ENCODE assay signal across 1 cellular context in genomic region chr2:110114007-110114591, GRCh38.
TF ChIP-seq lines count a peak whose summit lies in the region.

No MANE protein-coding gene starts in this region.

TF ChIP-seq in HepG2, 621 proteins besides CTCF, POLR2A, EP300 and RAD21 (continued from another document):
- TF ChIP-seq UBTF (CRISPR knock-in tag; IDR thresholded peaks at IDR 0.05) (peak; percentile 50), NKX3-1 (CRISPR knock-in tag; IDR thresholded peaks at IDR 0.05) (no peak), SOX6 (IDR thresholded peaks at IDR 0.05) (no peak), SOX6 (CRISPR knock-in tag; IDR thresholded peaks at IDR 0.05) (no peak), PITX1 (CRISPR knock-in tag; IDR thresholded peaks at IDR 0.05) (no peak), ZNF598 (CRISPR knock-in tag; IDR thresholded peaks at IDR 0.05; ENCODE audit: borderline replicate concordance) (peak; percentile 37; the same call in 1 of the 2 replicates), PPARG (CRISPR knock-in tag; conservative IDR thresholded peaks at IDR 0.05) (no peak), XRCC5 (optimal IDR thresholded peaks at IDR 0.05; ENCODE audit: low read length) (peak; percentile 33), HNF4A (CRISPR knock-in tag; IDR thresholded peaks at IDR 0.05) (peak; percentile 59), ZSCAN21 (CRISPR knock-in tag; IDR thresholded peaks at IDR 0.05; ENCODE audit: borderline replicate concordance) (peak; percentile 33; the same call in 1 of the 2 replicates), SMC3 (IDR thresholded peaks at IDR 0.05; ENCODE audit: low read length) (peak; percentile 69; the same call in 1 of the 2 replicates), SAP130 (CRISPR knock-in tag; IDR thresholded peaks at IDR 0.05; ENCODE audit: low read depth) (peak; percentile 17; the same call in 1 of the 2 replicates), HNF1B (CRISPR knock-in tag; IDR thresholded peaks at IDR 0.05) (peak; percentile 53; the same call in 1 of the 2 replicates), ZFP36 (IDR thresholded peaks at IDR 0.05; ENCODE audit: borderline replicate concordance, low read depth, low read length, partially characterized antibody) (no peak), NCOR1 (IDR thresholded peaks at IDR 0.05; ENCODE audit: borderline replicate concordance, low read length) (no peak), ZNF225 (CRISPR knock-in tag; IDR thresholded peaks at IDR 0.05) (peak; percentile 56; the same call in 1 of the 2 replicates), ZSCAN31 (CRISPR knock-in tag; IDR thresholded peaks at IDR 0.05; ENCODE audit: low read depth) (0 out of 2 replicates have a peak, but pooled peaks have one; percentile 25), SALL1 (CRISPR knock-in tag; IDR thresholded peaks at IDR 0.05) (peak; percentile 54), NFIC (IDR thresholded peaks at IDR 0.05; ENCODE audit: low read length) (no peak)
- TF ChIP-seq, protein P1, sequence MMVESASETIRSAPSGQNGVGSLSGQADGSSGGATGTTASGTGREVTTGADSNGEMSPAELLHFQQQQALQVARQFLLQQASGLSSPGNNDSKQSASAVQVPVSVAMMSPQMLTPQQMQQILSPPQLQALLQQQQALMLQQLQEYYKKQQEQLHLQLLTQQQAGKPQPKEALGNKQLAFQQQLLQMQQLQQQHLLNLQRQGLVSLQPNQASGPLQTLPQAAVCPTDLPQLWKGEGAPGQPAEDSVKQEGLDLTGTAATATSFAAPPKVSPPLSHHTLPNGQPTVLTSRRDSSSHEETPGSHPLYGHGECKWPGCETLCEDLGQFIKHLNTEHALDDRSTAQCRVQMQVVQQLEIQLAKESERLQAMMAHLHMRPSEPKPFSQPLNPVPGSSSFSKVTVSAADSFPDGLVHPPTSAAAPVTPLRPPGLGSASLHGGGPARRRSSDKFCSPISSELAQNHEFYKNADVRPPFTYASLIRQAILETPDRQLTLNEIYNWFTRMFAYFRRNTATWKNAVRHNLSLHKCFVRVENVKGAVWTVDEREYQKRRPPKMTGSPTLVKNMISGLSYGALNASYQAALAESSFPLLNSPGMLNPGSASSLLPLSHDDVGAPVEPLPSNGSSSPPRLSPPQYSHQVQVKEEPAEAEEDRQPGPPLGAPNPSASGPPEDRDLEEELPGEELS (CRISPR knock-in tag; IDR thresholded peaks at IDR 0.05), result no peak
- TF ChIP-seq, protein P2, sequence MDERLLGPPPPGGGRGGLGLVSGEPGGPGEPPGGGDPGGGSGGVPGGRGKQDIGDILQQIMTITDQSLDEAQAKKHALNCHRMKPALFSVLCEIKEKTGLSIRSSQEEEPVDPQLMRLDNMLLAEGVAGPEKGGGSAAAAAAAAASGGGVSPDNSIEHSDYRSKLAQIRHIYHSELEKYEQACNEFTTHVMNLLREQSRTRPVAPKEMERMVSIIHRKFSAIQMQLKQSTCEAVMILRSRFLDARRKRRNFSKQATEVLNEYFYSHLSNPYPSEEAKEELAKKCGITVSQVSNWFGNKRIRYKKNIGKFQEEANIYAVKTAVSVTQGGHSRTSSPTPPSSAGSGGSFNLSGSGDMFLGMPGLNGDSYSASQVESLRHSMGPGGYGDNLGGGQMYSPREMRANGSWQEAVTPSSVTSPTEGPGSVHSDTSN (CRISPR knock-in tag; IDR thresholded peaks at IDR 0.05), result 0 out of 2 replicates have a peak, but pooled peaks have one; percentile 18
- TF ChIP-seq, protein P3, sequence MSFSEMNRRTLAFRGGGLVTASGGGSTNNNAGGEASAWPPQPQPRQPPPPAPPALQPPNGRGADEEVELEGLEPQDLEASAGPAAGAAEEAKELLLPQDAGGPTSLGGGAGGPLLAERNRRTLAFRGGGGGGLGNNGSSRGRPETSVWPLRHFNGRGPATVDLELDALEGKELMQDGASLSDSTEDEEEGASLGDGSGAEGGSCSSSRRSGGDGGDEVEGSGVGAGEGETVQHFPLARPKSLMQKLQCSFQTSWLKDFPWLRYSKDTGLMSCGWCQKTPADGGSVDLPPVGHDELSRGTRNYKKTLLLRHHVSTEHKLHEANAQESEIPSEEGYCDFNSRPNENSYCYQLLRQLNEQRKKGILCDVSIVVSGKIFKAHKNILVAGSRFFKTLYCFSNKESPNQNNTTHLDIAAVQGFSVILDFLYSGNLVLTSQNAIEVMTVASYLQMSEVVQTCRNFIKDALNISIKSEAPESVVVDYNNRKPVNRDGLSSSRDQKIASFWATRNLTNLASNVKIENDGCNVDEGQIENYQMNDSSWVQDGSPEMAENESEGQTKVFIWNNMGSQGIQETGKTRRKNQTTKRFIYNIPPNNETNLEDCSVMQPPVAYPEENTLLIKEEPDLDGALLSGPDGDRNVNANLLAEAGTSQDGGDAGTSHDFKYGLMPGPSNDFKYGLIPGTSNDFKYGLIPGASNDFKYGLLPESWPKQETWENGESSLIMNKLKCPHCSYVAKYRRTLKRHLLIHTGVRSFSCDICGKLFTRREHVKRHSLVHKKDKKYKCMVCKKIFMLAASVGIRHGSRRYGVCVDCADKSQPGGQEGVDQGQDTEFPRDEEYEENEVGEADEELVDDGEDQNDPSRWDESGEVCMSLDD (CRISPR knock-in tag; IDR thresholded peaks at IDR 0.05; ENCODE audit: borderline replicate concordance), result no peak
- TF ChIP-seq, protein P4, sequence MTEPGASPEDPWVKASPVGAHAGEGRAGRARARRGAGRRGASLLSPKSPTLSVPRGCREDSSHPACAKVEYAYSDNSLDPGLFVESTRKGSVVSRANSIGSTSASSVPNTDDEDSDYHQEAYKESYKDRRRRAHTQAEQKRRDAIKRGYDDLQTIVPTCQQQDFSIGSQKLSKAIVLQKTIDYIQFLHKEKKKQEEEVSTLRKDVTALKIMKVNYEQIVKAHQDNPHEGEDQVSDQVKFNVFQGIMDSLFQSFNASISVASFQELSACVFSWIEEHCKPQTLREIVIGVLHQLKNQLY (CRISPR knock-in tag; IDR thresholded peaks at IDR 0.05), result no peak
- TF ChIP-seq, protein P5, sequence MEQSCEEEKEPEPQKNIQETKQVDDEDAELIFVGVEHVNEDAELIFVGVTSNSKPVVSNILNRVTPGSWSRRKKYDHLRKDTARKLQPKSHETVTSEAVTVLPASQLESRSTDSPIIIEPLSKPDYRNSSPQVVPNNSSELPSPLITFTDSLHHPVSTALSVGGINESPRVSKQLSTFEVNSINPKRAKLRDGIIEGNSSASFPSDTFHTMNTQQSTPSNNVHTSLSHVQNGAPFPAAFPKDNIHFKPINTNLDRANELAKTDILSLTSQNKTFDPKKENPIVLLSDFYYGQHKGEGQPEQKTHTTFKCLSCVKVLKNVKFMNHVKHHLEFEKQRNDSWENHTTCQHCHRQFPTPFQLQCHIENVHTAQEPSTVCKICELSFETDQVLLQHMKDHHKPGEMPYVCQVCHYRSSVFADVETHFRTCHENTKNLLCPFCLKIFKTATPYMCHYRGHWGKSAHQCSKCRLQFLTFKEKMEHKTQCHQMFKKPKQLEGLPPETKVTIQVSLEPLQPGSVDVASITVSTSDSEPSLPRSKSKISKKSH (CRISPR knock-in tag; IDR thresholded peaks at IDR 0.05; ENCODE audit: borderline replicate concordance), result 0 out of 2 replicates have a peak, but pooled peaks have one; percentile 36
